Comparison of ENCODE assay signal across 21 cellular contexts in the genomic region with DNA sequence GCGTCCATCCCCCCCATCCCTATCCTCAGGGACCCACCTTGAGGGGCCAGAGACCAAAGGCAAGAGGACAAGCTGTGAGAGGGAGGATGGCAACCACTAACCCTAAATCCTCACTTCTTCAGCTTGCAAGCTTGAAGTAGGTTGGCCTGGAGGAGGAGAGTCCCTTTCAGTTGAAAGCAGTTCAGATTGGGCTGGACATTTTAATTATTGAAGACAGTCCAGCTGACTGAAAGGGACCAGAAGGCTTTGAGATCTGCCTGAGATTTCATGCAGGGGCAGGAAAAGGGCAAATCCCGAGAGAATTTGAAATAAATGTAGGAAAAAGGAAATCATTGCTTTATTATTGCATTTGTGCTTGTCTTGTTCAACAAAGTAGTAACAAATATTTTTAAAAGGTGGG. TPM values are rescaled to one million over a fixed set of nuclear protein-coding genes. Genes with fewer than 3 reads are reported as not detected.
DNase-seq lines count a peak whose midpoint lies in the region; ATAC-seq, FAIRE-seq and TF ChIP-seq lines count a peak whose summit lies in the region.
"Had no signal": no experiment of that assay in that cellular context is flagged by ENCODE, and none has a peak within 500 bp of the region (broad histone marks: within the 10 kb centered on the region; RNA-seq: fewer than 3 reads in every experiment).

No MANE protein-coding gene starts in this region.

- no peak overlapping the region for H3K4me3 ChIP-seq in K562
- H3K4me3 ChIP-seq: BLaER1 treated with 17β-estradiol and CSF1 and Interleukin-3, amounts not matched to agents 10 nM and 100 nM; GM23248 had no signal

- POLR2A ChIA-PET in K562 (lab: Yijun Ruan, JAX): no interaction called here

- no peaks in the 10 kb centered on the region; a peak in 1 of 5 replicates for H3K27me3 ChIP-seq in K562 (ENCODE audit: control insufficient read depth in 2 of 2, insufficient read depth in 2 of 2, low read length in 2 of 2)
- H3K27me3 ChIP-seq: BLaER1 treated with 17β-estradiol and CSF1 and Interleukin-3, amounts not matched to agents 10 nM and 100 nM had no signal

- no peak for TF ChIP-seq POLR2A in K562 (conservative IDR thresholded peaks at IDR 0.05)

- TF ChIP-seq CTCF in K562 (IDR thresholded peaks at IDR 0.05 in 2 of 3, conservative IDR thresholded peaks at IDR 0.05 in 1 of 3; ENCODE audit: insufficient read depth in 2 of 3, low read depth in 1 of 3, low read length in 3 of 3): no peak

- no peaks in the 10 kb centered on the region for H3K36me3 ChIP-seq in K562 (ENCODE audit: control insufficient read depth, insufficient read depth, low read length)
- H3K36me3 ChIP-seq: BLaER1 treated with 17β-estradiol and CSF1 and Interleukin-3, amounts not matched to agents 10 nM and 100 nM had no signal

- no peaks in the 10 kb centered on the region for H3K79me2 ChIP-seq in K562 (ENCODE audit: control insufficient read depth, insufficient read depth, low read length)

- H3K9ac ChIP-seq in K562 (ENCODE audit: insufficient read depth in 1 of 2, low read depth in 2 of 2, low read length in 2 of 2): no peak overlapping the region; a peak in 1 of 4 replicates
- H3K9ac ChIP-seq: BLaER1 treated with 17β-estradiol and CSF1 and Interleukin-3, amounts not matched to agents 10 nM and 100 nM; GM23248 had no signal

- no peak overlapping the region for H2AFZ ChIP-seq in K562 (ENCODE audit: low read depth, low read length)
- H2AFZ ChIP-seq: GM23248 had no signal

- peak; percentile 46 for ATAC-seq in left ventricle myocardium superior
- no peak for ATAC-seq in left cardiac atrium
- peak; percentile 20; the same call in 2 of the 3 replicates for ATAC-seq in K562
- ATAC-seq in sciatic nerve: peak; percentile 68
- ATAC-seq in HG02852 (IDR thresholded peaks at IDR 0.05; ENCODE audit: unreplicated experiment): no peak
- ATAC-seq: HepG2 had no signal

- DNase-seq in left ventricle myocardium superior (no peak), left cardiac atrium (no peak), K562 (ENCODE audit: extremely low read depth in 1 of 4, low spot score in 3 of 4) (no peak), sciatic nerve (ENCODE audit: low spot score) (no peak), medulla oblongata (ENCODE audit: extremely low spot score) (no peak), inferior parietal cortex (ENCODE audit: extremely low spot score) (no peak)
- DNase-seq: CD4-positive, CD25-positive, alpha-beta regulatory T cell; CD8-positive, alpha-beta memory T cell; COR-L47; DMS 273 treated with DMSO at 0.1 percent for 48 hours; DMS53; DND-41; EL; GM23248; H7 had no signal

- no peaks in the 10 kb centered on the region for H3K9me3 ChIP-seq in K562 (replicated peaks; ENCODE audit: control insufficient read depth, insufficient read depth, low read depth, low read length)

- no peak for TF ChIP-seq RAD21 in K562 (CRISPR knock-in tag; conservative IDR thresholded peaks at IDR 0.05 in 1 of 2, IDR thresholded peaks at IDR 0.05 in 1 of 2)

- no peaks in the 10 kb centered on the region for H4K20me1 ChIP-seq in K562 (replicated peaks; ENCODE audit: control insufficient read depth, insufficient read depth, low read length)
- H4K20me1 ChIP-seq: BLaER1 treated with 17β-estradiol and CSF1 and Interleukin-3, amounts not matched to agents 10 nM and 100 nM had no signal

- intact Hi-C loops in left ventricle myocardium superior (cut with micrococcal nuclease) (loop anchor here (10.0 kb wide), 1 partner anchor 86 kb away; no protein-coding TSS in a partner anchor), left cardiac atrium (cut with DNase I) (no loop called here), K562 (cut with micrococcal nuclease) (no loop called here), sciatic nerve (cut with DNase I) (no loop called here)

- H3K27ac ChIP-seq in K562 (ENCODE audit: extremely low read depth, low read depth, low read length): no peak overlapping the region
- H3K27ac ChIP-seq: BLaER1 treated with 17β-estradiol and CSF1 and Interleukin-3, amounts not matched to agents 10 nM and 100 nM; GM23248 had no signal

- 13% methylated on average over 2 of the region's 2 CpGs for WGBS in K562 (ENCODE audit: insufficient coverage, low coverage, missing lambda C conversion rate)

- no peaks in the 10 kb centered on the region for H3K9me1 ChIP-seq in K562 (ENCODE audit: control insufficient read depth, insufficient read depth, low read length)

- no peak overlapping the region for H3K4me2 ChIP-seq in K562 (ENCODE audit: insufficient read depth, low read length)
- H3K4me2 ChIP-seq: BLaER1 treated with 17β-estradiol and CSF1 and Interleukin-3, amounts not matched to agents 10 nM and 100 nM had no signal

- peak; percentile 19 for FAIRE-seq in K562 (lab: Jason Lieb, UNC)
- FAIRE-seq: G401.6, GM12891, GM18507, HepG2 had no signal

- in situ Hi-C loops in K562 (cut with MboI): loop anchor here (25.0 kb wide), 1 partner anchor 549 kb away; no protein-coding TSS in a partner anchor

- peaks cover 0 to 7% of the 10 kb centered on the region in 2 experiments; a peak in 2 of 5 replicates for H3K4me1 ChIP-seq in K562 (replicated peaks in 1 of 2; ENCODE audit: control insufficient read depth in 2 of 2, insufficient read depth in 2 of 2, low read length in 2 of 2)

- CTCF ChIA-PET in K562 (lab: Yijun Ruan, JAX; ENCODE audit: low intra/inter-chr PET ratio): no interaction called here

- BruUV-seq in K562 (replicated peaks; lab: Mats Ljungman, UMichigan): no TSS peak

- no peak for TF ChIP-seq EP300 in K562 (IDR thresholded peaks at IDR 0.05; ENCODE audit: low read length)

TF ChIP-seq in K562, 482 proteins besides CTCF, POLR2A, EP300 and RAD21:
- no peak for TF ChIP-seq HMGN3 (IDR thresholded peaks at IDR 0.05; ENCODE audit: borderline replicate concordance, extremely low read depth, insufficient read length, low read depth, low read length)
- no peak for TF ChIP-seq ZNF24 (IDR thresholded peaks at IDR 0.05)
- no peak for TF ChIP-seq YBX1 (IDR thresholded peaks at IDR 0.05)
- TF ChIP-seq, protein P1, sequence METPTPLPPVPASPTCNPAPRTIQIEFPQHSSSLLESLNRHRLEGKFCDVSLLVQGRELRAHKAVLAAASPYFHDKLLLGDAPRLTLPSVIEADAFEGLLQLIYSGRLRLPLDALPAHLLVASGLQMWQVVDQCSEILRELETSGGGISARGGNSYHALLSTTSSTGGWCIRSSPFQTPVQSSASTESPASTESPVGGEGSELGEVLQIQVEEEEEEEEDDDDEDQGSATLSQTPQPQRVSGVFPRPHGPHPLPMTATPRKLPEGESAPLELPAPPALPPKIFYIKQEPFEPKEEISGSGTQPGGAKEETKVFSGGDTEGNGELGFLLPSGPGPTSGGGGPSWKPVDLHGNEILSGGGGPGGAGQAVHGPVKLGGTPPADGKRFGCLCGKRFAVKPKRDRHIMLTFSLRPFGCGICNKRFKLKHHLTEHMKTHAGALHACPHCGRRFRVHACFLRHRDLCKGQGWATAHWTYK (CRISPR knock-in tag; IDR thresholded peaks at IDR 0.05): no peak
- no peak for TF ChIP-seq GABPB1 (CRISPR knock-in tag; IDR thresholded peaks at IDR 0.05)
- TF ChIP-seq ARNT (IDR thresholded peaks at IDR 0.05): no peak
- no peak for TF ChIP-seq TSC22D4 (tag; IDR thresholded peaks at IDR 0.05)
- no peak for TF ChIP-seq MEIS2 (IDR thresholded peaks at IDR 0.05; ENCODE audit: partially characterized antibody)
- TF ChIP-seq NFYB (IDR thresholded peaks at IDR 0.05; ENCODE audit: extremely low read depth, insufficient read length): no peak
- no peak for TF ChIP-seq ADNP (tag; IDR thresholded peaks at IDR 0.05)
- TF ChIP-seq CC2D1A (IDR thresholded peaks at IDR 0.05): no peak
- no peak for TF ChIP-seq ZNF561 (CRISPR knock-in tag; conservative IDR thresholded peaks at IDR 0.05)

RNA-seq across cellular contexts. Expression of gene PPP1R21, which starts 29.5 kb away (rescaled TPM):
- total RNA-seq in left ventricle myocardium superior (9.9 TPM), left cardiac atrium (10 to 100 TPM; 11.5 to 17.1 TPM), K562 (2014; rRNA removed) (4.9 and 5.5 TPM in 2 replicates), K562 (2014; rRNA removed; fragmentation: Illumina TruSeq; extraction: Trizol) (7.5 TPM in 2 replicates), K562 (2015; rRNA removed; fragmentation: Illumina TruSeq; extraction: Trizol) (7.2 and 8.0 TPM in 2 replicates), K562 (2021) (8.4 and 9.2 TPM in 2 replicates), sciatic nerve (33.2 TPM)
- 24.7 and 55.6 TPM in 2 replicates for total RNA-seq in K562 (2011; cell fraction: chromatin; rRNA removed; ENCODE audit: low replicate concordance)
- 10.7 and 11.5 TPM in 2 replicates for total RNA-seq in K562 (2011; cell fraction: nucleolus; rRNA removed)
- 17.2 and 27.6 TPM in 2 replicates for total RNA-seq in K562 (2011; cell fraction: nucleoplasm; rRNA removed)
- polyA plus RNA-seq in K562 (2011; rRNA removed) (12.0 and 18.0 TPM in 2 replicates), K562 (2014; fragmentation: Illumina TruSeq; extraction: Trizol) (9.5 and 11.5 TPM in 2 replicates), K562 (2014; fragmentation: Nextera tagmentation; extraction: Ambion mirVana) (1 to 10 TPM; 5.4 to 5.9 TPM), K562 (2014; rRNA removed) (8.5 and 12.2 TPM in 2 replicates)
- polyA plus RNA-seq in K562 (2011; cell fraction: cytosol; rRNA removed): 4.7 and 7.2 TPM in 2 replicates
- polyA plus RNA-seq in K562 (2011; cell fraction: nucleus; rRNA removed): 25.2 and 26.4 TPM in 2 replicates
- polyA plus RNA-seq in K562 (2012): 7.1 and 9.3 TPM in 2 replicates
- polyA minus RNA-seq in K562 (2011; rRNA and poly(A)+ RNA removed): 17.4 and 17.9 TPM in 2 replicates
- polyA minus RNA-seq in K562 (2011; cell fraction: cytosol; rRNA and poly(A)+ RNA removed): 3.3 and 6.7 TPM in 2 replicates
- 10.8 and 17.1 TPM in 2 replicates for polyA minus RNA-seq in K562 (2011; cell fraction: nucleus; rRNA and poly(A)+ RNA removed)

Comparison
In these comparisons a context has a peak if more than half of its experiments do, and no peak if none do; other contexts are left out.
1. ATAC-seq: peak in left ventricle myocardium superior (single experiment), K562 (single experiment) and sciatic nerve (single experiment); none in left cardiac atrium (0 of 2) and HG02852 (single experiment).